ENCODE assay signal across 8 cellular contexts in genomic region chr17:76140661-76141211, GRCh38. TPM values are rescaled to one million over a fixed set of nuclear protein-coding genes. Genes with fewer than 3 reads are reported as not detected.
DNase-seq lines count a peak whose midpoint lies in the region; ATAC-seq and TF ChIP-seq lines count a peak whose summit lies in the region.

No MANE protein-coding gene starts in this region.

- no peak overlapping the region for H3K27ac Mint-ChIP-seq in progenitor cell of endocrine pancreas

- peaks cover 51% of the 10 kb centered on the region for H3K4me1 ChIP-seq in DOHH2 (ENCODE audit: control insufficient read depth, low read length)
- H3K4me1 ChIP-seq in OCI-LY1 (ENCODE audit: insufficient read depth, low read length, severe bottlenecking), result peaks cover 13% of the 10 kb centered on the region

- H3K9me3 Mint-ChIP-seq in progenitor cell of endocrine pancreas (ENCODE audit: low read depth), result no peaks in the 10 kb centered on the region

- H3K4me3 Mint-ChIP-seq in progenitor cell of endocrine pancreas (ENCODE audit: low read depth), result peak overlapping the region; percentile 73

- peaks cover 2% of the 10 kb centered on the region for H3K36me3 Mint-ChIP-seq in progenitor cell of endocrine pancreas (ENCODE audit: insufficient read depth)

- no peak overlapping the region for H3K9ac ChIP-seq in OCI-LY1 (ENCODE audit: low read length)

- H3K36me3 ChIP-seq in DOHH2 (ENCODE audit: control insufficient read depth, low read length) (no peaks in the 10 kb centered on the region), OCI-LY1 (ENCODE audit: insufficient read depth, low read length) (no peaks in the 10 kb centered on the region)

- H3K79me2 ChIP-seq in DOHH2 (ENCODE audit: control insufficient read depth, low read length), result no peaks in the 10 kb centered on the region
- no peaks in the 10 kb centered on the region for H3K79me2 ChIP-seq in OCI-LY1 (ENCODE audit: insufficient read depth, low read length)

- H3K4me3 ChIP-seq in DOHH2 (ENCODE audit: low read length) (peak overlapping the region; percentile 68), OCI-LY1 (ENCODE audit: low read depth, low read length, poor library complexity, severe bottlenecking) (no peak overlapping the region), epithelial cell of proximal tubule (ENCODE audit: low read depth, low read length) (peak overlapping the region; percentile 62)

- H3K4me2 ChIP-seq in DOHH2 (ENCODE audit: low read length) (peak overlapping the region; percentile 83), OCI-LY1 (ENCODE audit: low read length) (peak overlapping the region; percentile 48)

- H3F3A ChIP-seq in DOHH2 (ENCODE audit: control insufficient read depth, insufficient read depth), result peaks cover 7% of the 10 kb centered on the region
- H3F3A ChIP-seq in OCI-LY1 (ENCODE audit: insufficient read depth, low read length), result no peaks in the 10 kb centered on the region

- no peak for DNase-seq in epithelial cell of proximal tubule (ENCODE audit: low read depth)
- DNase-seq in progenitor cell of endocrine pancreas (ENCODE audit: low spot score, unreplicated experiment), result no peak
- DNase-seq in NCI-H187 (lab: John Stamatoyannopoulos, UW), result no peak
- no peak for DNase-seq in NCI-H1417 treated with DMSO at 0.1 percent for 48 hours (lab: John Stamatoyannopoulos, UW)
- DNase-seq in Kasumi-1 (lab: John Stamatoyannopoulos, UW), result no peak

- H4K20me1 ChIP-seq in DOHH2 (ENCODE audit: control insufficient read depth, insufficient read depth, low read depth, low read length), result no peaks in the 10 kb centered on the region
- H4K20me1 ChIP-seq in OCI-LY1 (ENCODE audit: insufficient read depth, low read length), result no peaks in the 10 kb centered on the region

- peaks cover 32% of the 10 kb centered on the region for H3K4me1 Mint-ChIP-seq in progenitor cell of endocrine pancreas (ENCODE audit: low read depth)

- no peaks in the 10 kb centered on the region for H3K9me2 ChIP-seq in DOHH2 (replicated peaks; ENCODE audit: control insufficient read depth, low read length)
- no peaks in the 10 kb centered on the region for H3K9me2 ChIP-seq in OCI-LY1 (ENCODE audit: low read depth, low read length)

- H3K27me3 ChIP-seq in DOHH2 (ENCODE audit: control insufficient read depth, low read length) (peaks cover 23% of the 10 kb centered on the region), OCI-LY1 (ENCODE audit: insufficient read depth, low read length) (peaks cover 6% of the 10 kb centered on the region; the same call in 1 of the 2 replicates)

- no peaks in the 10 kb centered on the region for H3K9me3 ChIP-seq in DOHH2 (ENCODE audit: control insufficient read depth, insufficient read depth, low read length)
- H3K9me3 ChIP-seq in OCI-LY1 (ENCODE audit: low read length), result no peaks in the 10 kb centered on the region

- no peak for ATAC-seq in HG03095 (IDR thresholded peaks at IDR 0.05; ENCODE audit: unreplicated experiment)

- no peak overlapping the region for H3K27ac ChIP-seq in DOHH2 (ENCODE audit: low read depth, low read length)
- no peak overlapping the region for H3K27ac ChIP-seq in OCI-LY1 (ENCODE audit: low read depth, low read length, poor library complexity, severe bottlenecking)

- no peak overlapping the region for H2AFZ ChIP-seq in OCI-LY1 (ENCODE audit: low read length)

- TF ChIP-seq CTCF in DOHH2 (IDR thresholded peaks at IDR 0.05; ENCODE audit: low read depth, low read length, poor library complexity, severe bottlenecking) (no peak), OCI-LY1 (IDR thresholded peaks at IDR 0.05; ENCODE audit: low read length) (no peak), epithelial cell of proximal tubule (conservative IDR thresholded peaks at IDR 0.05; ENCODE audit: low read depth, low read length) (no peak), progenitor cell of endocrine pancreas (IDR thresholded peaks at IDR 0.05; ENCODE audit: unreplicated experiment) (no peak)

- peaks cover 7% of the 10 kb centered on the region for H3K27me3 Mint-ChIP-seq in progenitor cell of endocrine pancreas

RNA-seq across cellular contexts. Expression of gene FOXJ1, which starts 0.3 kb away (rescaled TPM):
- total RNA-seq in epithelial cell of proximal tubule, result 2.6 and 3.0 TPM in 2 replicates
- 18.6 and 19.0 TPM in 2 replicates for total RNA-seq in progenitor cell of endocrine pancreas

RNA-seq across cellular contexts. Expression of gene EXOC7, which starts 37.1 kb away (rescaled TPM):
- total RNA-seq in epithelial cell of proximal tubule (39.6 and 66.6 TPM in 2 replicates), progenitor cell of endocrine pancreas (354 and 364 TPM in 2 replicates)
